ENCODE assay signal across 5 cellular contexts in the genomic region with DNA sequence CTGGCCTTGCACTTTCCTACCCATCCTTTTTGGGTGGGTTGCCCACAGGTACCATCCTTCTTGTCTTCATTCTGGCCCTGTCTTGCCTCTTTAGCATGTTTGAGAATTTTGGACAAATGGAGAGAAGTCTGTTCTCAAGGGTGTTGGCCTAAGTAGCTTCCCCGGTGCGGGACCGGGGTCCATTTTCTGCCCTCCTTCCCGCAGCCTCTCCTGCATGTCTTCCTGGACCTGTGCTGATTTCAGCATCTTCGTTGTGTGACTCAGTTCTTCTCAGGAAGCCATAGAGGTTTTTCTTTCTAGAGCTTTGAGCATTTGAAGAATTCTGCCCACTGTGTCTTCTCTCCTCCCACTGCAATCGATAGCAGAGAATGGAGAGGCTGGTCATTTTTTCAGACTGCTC.
"Had no signal": no experiment of that assay in that cellular context is flagged by ENCODE, and none has a peak within 500 bp of the region (broad histone marks: within the 10 kb centered on the region; RNA-seq: fewer than 3 reads in every experiment).

No MANE protein-coding gene starts in this region.

- H2AFZ ChIP-seq: GM23338 had no signal

- DNase-seq: H9, HCEC 1CT had no signal

- H3K4me2 ChIP-seq: GM23338 had no signal

- ATAC-seq: GM23338, HepG2, K562 had no signal

- H3K4me3 ChIP-seq: GM23338, K562 had no signal
